8 cellular contexts compared by ENCODE assay signal in the genomic region with DNA sequence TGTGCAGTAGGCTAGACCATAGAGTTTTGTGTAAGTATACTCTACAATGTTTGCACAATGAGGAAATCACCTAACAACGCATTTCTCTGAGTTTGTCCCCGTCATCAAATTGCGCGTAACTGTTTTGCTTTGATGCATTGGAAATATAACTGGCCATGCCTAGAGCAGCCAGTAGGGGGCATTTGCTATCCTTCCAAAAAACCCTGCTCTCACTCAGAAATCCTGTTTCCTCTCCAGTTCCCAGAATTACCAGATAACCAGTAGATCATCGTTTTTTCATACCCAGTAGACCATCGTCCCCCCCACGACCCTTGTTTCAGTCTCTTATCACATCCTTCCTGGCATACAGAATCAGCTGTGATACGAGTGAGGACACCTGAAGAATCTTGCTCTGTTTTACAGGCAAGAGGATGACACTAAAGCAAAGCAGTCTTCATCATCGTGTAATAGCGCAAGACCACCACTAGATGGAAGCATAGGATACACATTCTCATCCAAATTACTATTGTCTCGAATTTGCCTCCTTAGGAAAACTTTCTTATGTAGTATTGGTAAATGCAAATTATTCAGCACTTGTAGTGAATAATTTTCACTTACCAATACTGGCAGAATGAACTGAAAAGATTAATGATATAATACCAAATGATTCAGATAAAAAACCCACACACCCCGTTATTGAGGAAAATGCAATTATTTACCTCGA. TPM values are rescaled to one million over a fixed set of nuclear protein-coding genes. Genes with fewer than 3 reads are reported as not detected.
DNase-seq lines count a peak whose midpoint lies in the region; ATAC-seq lines count a peak whose summit lies in the region.

No MANE protein-coding gene starts in this region.

- no peak overlapping the region for H3K14ac ChIP-seq in mesenchymal stem cell (ENCODE audit: low read length in 2 of 2)

- H2BK15ac ChIP-seq in mesenchymal stem cell (ENCODE audit: low read depth, poor library complexity, severe bottlenecking) = no peak overlapping the region

- H3K23ac ChIP-seq in mesenchymal stem cell (ENCODE audit: low read length in 2 of 2) = no peak overlapping the region

- DNase-seq in COLO668 (lab: John Stamatoyannopoulos, UW; ENCODE audit: unreplicated experiment) (peak; percentile 39), HK-2 (ENCODE audit: unreplicated experiment) (peak; percentile 75), NCI-H774 (lab: John Stamatoyannopoulos, UW) (peak; percentile 81), mesenchymal stem cell (peak; percentile 90)
- peak; percentile 83 for DNase-seq in activated CD4-positive, alpha-beta memory T cell treated with anti-CD3 and anti-CD28 coated beads, Interleukin-2, amount 10 ng/mL, durations not matched to agents 7 days and 5 days
- DNase-seq in effector CD8-positive, alpha-beta T cell (lab: John Stamatoyannopoulos, UW) = peak; percentile 44
- peak; percentile 24 for DNase-seq in stimulated activated CD8-positive, alpha-beta memory T cell treated with anti-CD3 and anti-CD28 coated beads, Interleukin-15, amount 100 ng/mL, for 24 hours (ENCODE audit: low read depth)

- H2BK12ac ChIP-seq in mesenchymal stem cell (ENCODE audit: low read length in 2 of 2) = no peak overlapping the region

- peak overlapping the region; percentile 84 for H3K9ac ChIP-seq in mesenchymal stem cell (ENCODE audit: low read length)

- WGBS in mesenchymal stem cell = 5% methylated on average over 8 of the region's 13 CpGs

- no peaks in the 10 kb centered on the region for H3K4me1 ChIP-seq in mesenchymal stem cell (ENCODE audit: control insufficient read depth, insufficient read depth, low read depth, low read length)

- no peak overlapping the region for H2BK120ac ChIP-seq in mesenchymal stem cell (ENCODE audit: low read depth, low read length)

- no peaks in the 10 kb centered on the region for H3K36me3 ChIP-seq in mesenchymal stem cell (ENCODE audit: control insufficient read depth in 1 of 2, insufficient read depth in 2 of 2, low read depth in 1 of 2, low read length in 2 of 2)

- no peak overlapping the region for H2BK5ac ChIP-seq in mesenchymal stem cell (ENCODE audit: low read depth, low read length, poor library complexity, severe bottlenecking)

- no peak overlapping the region for H4K91ac ChIP-seq in mesenchymal stem cell (ENCODE audit: low read length)

- H3K27me3 ChIP-seq in mesenchymal stem cell (ENCODE audit: control insufficient read depth in 1 of 2, insufficient read depth in 1 of 2, low read length in 2 of 2) = peaks cover 0 to 11% of the 10 kb centered on the region in 2 experiments

- H3K27me3 Mint-ChIP-seq in activated CD4-positive, alpha-beta memory T cell treated with anti-CD3 and anti-CD28 coated beads, Interleukin-2, amount 10 ng/mL, durations not matched to agents 7 days and 5 days = peaks cover 22% of the 10 kb centered on the region

- H3K27ac ChIP-seq in mesenchymal stem cell (ENCODE audit: low read length, poor library complexity, severe bottlenecking) = no peak overlapping the region

- peak overlapping the region; percentile 64 for H2AFZ ChIP-seq in mesenchymal stem cell (ENCODE audit: low read depth, low read length)

- peaks cover 3% of the 10 kb centered on the region for H3K36me3 Mint-ChIP-seq in activated CD4-positive, alpha-beta memory T cell treated with anti-CD3 and anti-CD28 coated beads, Interleukin-2, amount 10 ng/mL, durations not matched to agents 7 days and 5 days (ENCODE audit: low read depth)

- ATAC-seq in GM19467 (IDR thresholded peaks at IDR 0.05; ENCODE audit: unreplicated experiment) = peak; percentile 94

- H3K9me3 ChIP-seq in mesenchymal stem cell (ENCODE audit: control insufficient read depth, low read length) = no peaks in the 10 kb centered on the region

- POLR2A ChIA-PET in activated CD4-positive, alpha-beta memory T cell treated with anti-CD3 and anti-CD28 coated beads, Interleukin-2, amount 10 ng/mL, durations not matched to agents 7 days and 5 days (lab: Charles Lee) = interaction anchor here (1.2 to 2.4 kb wide), 9 partner anchors 18 to 554 kb away, joined by 3 to 14 read pairs (median 7); a partner anchor contains a TSS

- H3K27ac Mint-ChIP-seq in activated CD4-positive, alpha-beta memory T cell treated with anti-CD3 and anti-CD28 coated beads, Interleukin-2, amount 10 ng/mL, durations not matched to agents 7 days and 5 days = peak overlapping the region; percentile 87

- H3K4ac ChIP-seq in mesenchymal stem cell (ENCODE audit: low read depth in 1 of 2, low read length in 2 of 2) = no peak overlapping the region

- H2AK5ac ChIP-seq in mesenchymal stem cell (ENCODE audit: low read length, severe bottlenecking) = no peak overlapping the region

- CTCF ChIA-PET in activated CD4-positive, alpha-beta memory T cell treated with anti-CD3 and anti-CD28 coated beads, Interleukin-2, amount 10 ng/mL, durations not matched to agents 7 days and 5 days (lab: Charles Lee) = interaction anchor here (0.8 to 5.1 kb wide), 24 partner anchors 9 to 862 kb away, joined by 3 to 41 read pairs (median 5); a partner anchor contains a TSS

- peaks cover 24% of the 10 kb centered on the region for H3K4me1 Mint-ChIP-seq in activated CD4-positive, alpha-beta memory T cell treated with anti-CD3 and anti-CD28 coated beads, Interleukin-2, amount 10 ng/mL, durations not matched to agents 7 days and 5 days

- H3K4me2 ChIP-seq in mesenchymal stem cell (ENCODE audit: low read length, poor library complexity, severe bottlenecking) = peak overlapping the region; percentile 77

- H3K79me1 ChIP-seq in mesenchymal stem cell (replicated peaks; ENCODE audit: low read length, poor library complexity, severe bottlenecking) = no peaks in the 10 kb centered on the region

- peaks cover 5% of the 10 kb centered on the region for H3K9me3 Mint-ChIP-seq in activated CD4-positive, alpha-beta memory T cell treated with anti-CD3 and anti-CD28 coated beads, Interleukin-2, amount 10 ng/mL, durations not matched to agents 7 days and 5 days

- no peak overlapping the region for H4K8ac ChIP-seq in mesenchymal stem cell (ENCODE audit: low read length)

- no peak overlapping the region for H3K18ac ChIP-seq in mesenchymal stem cell (ENCODE audit: low read depth in 1 of 2, low read length in 2 of 2)

- H3K4me3 Mint-ChIP-seq in activated CD4-positive, alpha-beta memory T cell treated with anti-CD3 and anti-CD28 coated beads, Interleukin-2, amount 10 ng/mL, durations not matched to agents 7 days and 5 days = peak overlapping the region; percentile 76

- peak overlapping the region in 1 of 2 experiments; percentile 73 for H3K4me3 ChIP-seq in mesenchymal stem cell (ENCODE audit: insufficient read depth in 1 of 2, low read depth in 1 of 2, low read length in 2 of 2)

RNA-seq across cellular contexts. Expression of a gene that starts 4.4 kb away (rescaled TPM):
- not detected for total RNA-seq in activated CD4-positive, alpha-beta memory T cell treated with anti-CD3 and anti-CD28 coated beads, Interleukin-2, amount 10 ng/mL, durations not matched to agents 7 days and 5 days
- polyA plus RNA-seq in mesenchymal stem cell (2013, experiment 1 of 2) = 0.01 TPM
- polyA plus RNA-seq in mesenchymal stem cell (2013, experiment 2 of 2) = 0.03 TPM

RNA-seq across cellular contexts. Expression of a gene that starts 47.5 kb away (rescaled TPM):
- total RNA-seq in activated CD4-positive, alpha-beta memory T cell treated with anti-CD3 and anti-CD28 coated beads, Interleukin-2, amount 10 ng/mL, durations not matched to agents 7 days and 5 days = not detected
- polyA plus RNA-seq in mesenchymal stem cell (2013, experiment 1 of 2) = not detected
- polyA plus RNA-seq in mesenchymal stem cell (2013, experiment 2 of 2) = not detected

Comparison
In these comparisons a context has a peak if more than half of its experiments do, and no peak if none do; other contexts are left out.
1. DNase-seq: peak in every context shown above with its lines; median percentile 90 in mesenchymal stem cell; 83 in activated CD4-positive, alpha-beta memory T cell treated with anti-CD3 and anti-CD28 coated beads, Interleukin-2, amount 10 ng/mL, durations not matched to agents 7 days and 5 days; 81 in NCI-H774; 75 in HK-2; 44 in effector CD8-positive, alpha-beta T cell; 39 in COLO668; 24 in stimulated activated CD8-positive, alpha-beta memory T cell treated with anti-CD3 and anti-CD28 coated beads, Interleukin-15, amount 100 ng/mL, for 24 hours.